In genomic region chr1:21975296-21975695, GRCh38 we compare ENCODE assay signal across 14 cellular contexts. TPM values are rescaled to one million over a fixed set of nuclear protein-coding genes. Genes with fewer than 3 reads are reported as not detected.
"Had no signal": no experiment of that assay in that cellular context is flagged by ENCODE, and none has a peak within 500 bp of the region (broad histone marks: within the 10 kb centered on the region; RNA-seq: fewer than 3 reads in every experiment).

No MANE protein-coding gene starts in this region.

RNA-seq across cellular contexts. Expression of gene CELA3B, which starts 1.5 kb away (rescaled TPM):
- total RNA-seq: activated CD4-positive, alpha-beta memory T cell treated with anti-CD3 and anti-CD28 coated beads, Interleukin-2, amount 10 ng/mL, durations not matched to agents 7 days and 5 days; activated CD4-positive, alpha-beta T cell treated with anti-CD3 and anti-CD28 coated beads, Interleukin-2, amount 10 ng/mL, durations not matched to agents 7 days and 5 days; activated naive CD4-positive, alpha-beta T cell treated with anti-CD3 and anti-CD28 coated beads, Interleukin-2, amount 50 U/mL, for 72 hours; activated naive CD8-positive, alpha-beta T cell treated with anti-CD3 and anti-CD28 coated beads, Interleukin-2, amount 10 ng/mL, durations not matched to agents 7 days and 5 days; activated T-cell treated with anti-CD3 and anti-CD28 coated beads, Interleukin-2, amount 50 U/mL, for 72 hours; ascending aorta; bronchial epithelial cell; cardiac septum; cerebellum; dermis blood vessel endothelial cell; esophagus muscularis mucosa; foreskin keratinocyte; gastrocnemius medialis; T-helper 1 cell treated with Interleukin-12 subunit alpha and Interleukin-12 subunit beta and Interleukin-4 antibody, amounts not matched to agents 30 ng/mL and 1 ng/mL, for 36 hours had no signal
- polyA plus RNA-seq: foreskin keratinocyte had no signal

RNA-seq across cellular contexts. Expression of gene CELA3A, which starts 26.2 kb away (rescaled TPM):
- total RNA-seq: activated CD4-positive, alpha-beta memory T cell treated with anti-CD3 and anti-CD28 coated beads, Interleukin-2, amount 10 ng/mL, durations not matched to agents 7 days and 5 days; activated CD4-positive, alpha-beta T cell treated with anti-CD3 and anti-CD28 coated beads, Interleukin-2, amount 10 ng/mL, durations not matched to agents 7 days and 5 days; activated naive CD4-positive, alpha-beta T cell treated with anti-CD3 and anti-CD28 coated beads, Interleukin-2, amount 50 U/mL, for 72 hours; activated naive CD8-positive, alpha-beta T cell treated with anti-CD3 and anti-CD28 coated beads, Interleukin-2, amount 10 ng/mL, durations not matched to agents 7 days and 5 days; activated T-cell treated with anti-CD3 and anti-CD28 coated beads, Interleukin-2, amount 50 U/mL, for 72 hours; ascending aorta; bronchial epithelial cell; cardiac septum; cerebellum; dermis blood vessel endothelial cell; esophagus muscularis mucosa; foreskin keratinocyte; gastrocnemius medialis; T-helper 1 cell treated with Interleukin-12 subunit alpha and Interleukin-12 subunit beta and Interleukin-4 antibody, amounts not matched to agents 30 ng/mL and 1 ng/mL, for 36 hours had no signal
- polyA plus RNA-seq: foreskin keratinocyte had no signal
